Comparison of ENCODE assay signal across 1 cellular context in genomic region chr17:63842540-63843386, GRCh38.
TF ChIP-seq lines count a peak whose summit lies in the region.

Gene SMARCD2, minus strand, starts transcription at chr17:63842685. Its CDS starts 11 bp downstream, at chr17:63842674.

TF ChIP-seq in K562, 482 proteins besides CTCF, POLR2A, EP300 and RAD21 (continued from another document and continues in another):
- TF ChIP-seq, protein P1, sequence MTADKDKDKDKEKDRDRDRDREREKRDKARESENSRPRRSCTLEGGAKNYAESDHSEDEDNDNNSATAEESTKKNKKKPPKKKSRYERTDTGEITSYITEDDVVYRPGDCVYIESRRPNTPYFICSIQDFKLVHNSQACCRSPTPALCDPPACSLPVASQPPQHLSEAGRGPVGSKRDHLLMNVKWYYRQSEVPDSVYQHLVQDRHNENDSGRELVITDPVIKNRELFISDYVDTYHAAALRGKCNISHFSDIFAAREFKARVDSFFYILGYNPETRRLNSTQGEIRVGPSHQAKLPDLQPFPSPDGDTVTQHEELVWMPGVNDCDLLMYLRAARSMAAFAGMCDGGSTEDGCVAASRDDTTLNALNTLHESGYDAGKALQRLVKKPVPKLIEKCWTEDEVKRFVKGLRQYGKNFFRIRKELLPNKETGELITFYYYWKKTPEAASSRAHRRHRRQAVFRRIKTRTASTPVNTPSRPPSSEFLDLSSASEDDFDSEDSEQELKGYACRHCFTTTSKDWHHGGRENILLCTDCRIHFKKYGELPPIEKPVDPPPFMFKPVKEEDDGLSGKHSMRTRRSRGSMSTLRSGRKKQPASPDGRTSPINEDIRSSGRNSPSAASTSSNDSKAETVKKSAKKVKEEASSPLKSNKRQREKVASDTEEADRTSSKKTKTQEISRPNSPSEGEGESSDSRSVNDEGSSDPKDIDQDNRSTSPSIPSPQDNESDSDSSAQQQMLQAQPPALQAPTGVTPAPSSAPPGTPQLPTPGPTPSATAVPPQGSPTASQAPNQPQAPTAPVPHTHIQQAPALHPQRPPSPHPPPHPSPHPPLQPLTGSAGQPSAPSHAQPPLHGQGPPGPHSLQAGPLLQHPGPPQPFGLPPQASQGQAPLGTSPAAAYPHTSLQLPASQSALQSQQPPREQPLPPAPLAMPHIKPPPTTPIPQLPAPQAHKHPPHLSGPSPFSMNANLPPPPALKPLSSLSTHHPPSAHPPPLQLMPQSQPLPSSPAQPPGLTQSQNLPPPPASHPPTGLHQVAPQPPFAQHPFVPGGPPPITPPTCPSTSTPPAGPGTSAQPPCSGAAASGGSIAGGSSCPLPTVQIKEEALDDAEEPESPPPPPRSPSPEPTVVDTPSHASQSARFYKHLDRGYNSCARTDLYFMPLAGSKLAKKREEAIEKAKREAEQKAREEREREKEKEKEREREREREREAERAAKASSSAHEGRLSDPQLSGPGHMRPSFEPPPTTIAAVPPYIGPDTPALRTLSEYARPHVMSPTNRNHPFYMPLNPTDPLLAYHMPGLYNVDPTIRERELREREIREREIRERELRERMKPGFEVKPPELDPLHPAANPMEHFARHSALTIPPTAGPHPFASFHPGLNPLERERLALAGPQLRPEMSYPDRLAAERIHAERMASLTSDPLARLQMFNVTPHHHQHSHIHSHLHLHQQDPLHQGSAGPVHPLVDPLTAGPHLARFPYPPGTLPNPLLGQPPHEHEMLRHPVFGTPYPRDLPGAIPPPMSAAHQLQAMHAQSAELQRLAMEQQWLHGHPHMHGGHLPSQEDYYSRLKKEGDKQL (CRISPR knock-in tag; IDR thresholded peaks at IDR 0.05; ENCODE audit: borderline replicate concordance): 0 out of 2 replicates have a peak, but pooled peaks have one; percentile 71
- TF ChIP-seq DEAF1 (CRISPR knock-in tag; IDR thresholded peaks at IDR 0.05) (peak; percentile 93), EZH2 (IDR thresholded peaks at IDR 0.05; ENCODE audit: borderline replicate concordance, low read depth, low read length) (no peak), KLF16 (IDR thresholded peaks at IDR 0.05) (no peak), BCL6 (CRISPR knock-in tag; IDR thresholded peaks at IDR 0.05) (no peak), FOXA3 (CRISPR knock-in tag; conservative IDR thresholded peaks at IDR 0.05 in 1 of 2, IDR thresholded peaks at IDR 0.05 in 1 of 2) (peak in 1 of 2 experiments; percentile 31; a peak in 1 of 4 replicates), GMEB1 (CRISPR knock-in tag; IDR thresholded peaks at IDR 0.05) (peak; percentile 79), RBM22 (IDR thresholded peaks at IDR 0.05; ENCODE audit: low read depth, low read length, poor library complexity, severe bottlenecking) (no peak), ZNF778 (CRISPR knock-in tag; IDR thresholded peaks at IDR 0.05) (no peak), ZNF699 (CRISPR knock-in tag; IDR thresholded peaks at IDR 0.05; ENCODE audit: insufficient replicate concordance) (no peak), MCM5 (IDR thresholded peaks at IDR 0.05; ENCODE audit: low read depth) (no peak), ESRRB (CRISPR knock-in tag; IDR thresholded peaks at IDR 0.05; ENCODE audit: borderline replicate concordance) (no peak), ZFX (CRISPR knock-in tag; IDR thresholded peaks at IDR 0.05) (peak; percentile 94), TFAM (CRISPR knock-in tag; conservative IDR thresholded peaks at IDR 0.05) (no peak), XRCC3 (IDR thresholded peaks at IDR 0.05) (no peak), WHSC1 (IDR thresholded peaks at IDR 0.05; ENCODE audit: low read length) (no peak), TAF1 (IDR thresholded peaks at IDR 0.05; ENCODE audit: control insufficient read depth, extremely low read depth, insufficient read depth, low read length, severe bottlenecking) (peak; percentile 72), ESRRA (IDR thresholded peaks at IDR 0.05; ENCODE audit: borderline replicate concordance, low read depth) (peak; percentile 50; the same call in 1 of the 2 replicates), HCFC1 (IDR thresholded peaks at IDR 0.05; ENCODE audit: low read depth, low read length) (peak; percentile 74), MTA3 (IDR thresholded peaks at IDR 0.05; ENCODE audit: borderline replicate concordance) (peak; percentile 91), MYBL2 (IDR thresholded peaks at IDR 0.05; ENCODE audit: low read depth) (no peak), MYBL2 (CRISPR knock-in tag; IDR thresholded peaks at IDR 0.05; ENCODE audit: borderline replicate concordance) (no peak), ARID1B (IDR thresholded peaks at IDR 0.05) (peak; percentile 52; the same call in 1 of the 2 replicates), MXD1 (CRISPR knock-in tag; IDR thresholded peaks at IDR 0.05; ENCODE audit: borderline replicate concordance, poor library complexity, severe bottlenecking) (no peak), E2F3 (CRISPR knock-in tag; IDR thresholded peaks at IDR 0.05) (peak; percentile 92), ZNF717 (CRISPR knock-in tag; IDR thresholded peaks at IDR 0.05) (no peak), IRF1 (CRISPR knock-in tag; IDR thresholded peaks at IDR 0.05; ENCODE audit: borderline replicate concordance) (no peak), CHCHD3 (CRISPR knock-in tag; IDR thresholded peaks at IDR 0.05) (no peak), STAT5A (IDR thresholded peaks at IDR 0.05; ENCODE audit: borderline replicate concordance, low read length) (peak; percentile 72; the same call in 1 of the 2 replicates), ZBTB11 (CRISPR knock-in tag; IDR thresholded peaks at IDR 0.05) (peak; percentile 88 to 98 (median 95)), HOXB6 (CRISPR knock-in tag; IDR thresholded peaks at IDR 0.05; ENCODE audit: borderline replicate concordance) (no peak), MXI1 (IDR thresholded peaks at IDR 0.05; ENCODE audit: low read depth, low read length) (0 out of 2 replicates have a peak, but pooled peaks have one; percentile 59), GABPA (tag; conservative IDR thresholded peaks at IDR 0.05; ENCODE audit: low read depth) (peak; percentile 97), STAT6 (CRISPR knock-in tag; IDR thresholded peaks at IDR 0.05) (peak; percentile 73; the same call in 1 of the 2 replicates), ZNF24 (IDR thresholded peaks at IDR 0.05) (peak; percentile 75)
- TF ChIP-seq, protein P2, sequence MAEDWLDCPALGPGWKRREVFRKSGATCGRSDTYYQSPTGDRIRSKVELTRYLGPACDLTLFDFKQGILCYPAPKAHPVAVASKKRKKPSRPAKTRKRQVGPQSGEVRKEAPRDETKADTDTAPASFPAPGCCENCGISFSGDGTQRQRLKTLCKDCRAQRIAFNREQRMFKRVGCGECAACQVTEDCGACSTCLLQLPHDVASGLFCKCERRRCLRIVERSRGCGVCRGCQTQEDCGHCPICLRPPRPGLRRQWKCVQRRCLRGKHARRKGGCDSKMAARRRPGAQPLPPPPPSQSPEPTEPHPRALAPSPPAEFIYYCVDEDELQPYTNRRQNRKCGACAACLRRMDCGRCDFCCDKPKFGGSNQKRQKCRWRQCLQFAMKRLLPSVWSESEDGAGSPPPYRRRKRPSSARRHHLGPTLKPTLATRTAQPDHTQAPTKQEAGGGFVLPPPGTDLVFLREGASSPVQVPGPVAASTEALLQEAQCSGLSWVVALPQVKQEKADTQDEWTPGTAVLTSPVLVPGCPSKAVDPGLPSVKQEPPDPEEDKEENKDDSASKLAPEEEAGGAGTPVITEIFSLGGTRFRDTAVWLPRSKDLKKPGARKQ (CRISPR knock-in tag; IDR thresholded peaks at IDR 0.05): no peak
- TF ChIP-seq, protein P3, sequence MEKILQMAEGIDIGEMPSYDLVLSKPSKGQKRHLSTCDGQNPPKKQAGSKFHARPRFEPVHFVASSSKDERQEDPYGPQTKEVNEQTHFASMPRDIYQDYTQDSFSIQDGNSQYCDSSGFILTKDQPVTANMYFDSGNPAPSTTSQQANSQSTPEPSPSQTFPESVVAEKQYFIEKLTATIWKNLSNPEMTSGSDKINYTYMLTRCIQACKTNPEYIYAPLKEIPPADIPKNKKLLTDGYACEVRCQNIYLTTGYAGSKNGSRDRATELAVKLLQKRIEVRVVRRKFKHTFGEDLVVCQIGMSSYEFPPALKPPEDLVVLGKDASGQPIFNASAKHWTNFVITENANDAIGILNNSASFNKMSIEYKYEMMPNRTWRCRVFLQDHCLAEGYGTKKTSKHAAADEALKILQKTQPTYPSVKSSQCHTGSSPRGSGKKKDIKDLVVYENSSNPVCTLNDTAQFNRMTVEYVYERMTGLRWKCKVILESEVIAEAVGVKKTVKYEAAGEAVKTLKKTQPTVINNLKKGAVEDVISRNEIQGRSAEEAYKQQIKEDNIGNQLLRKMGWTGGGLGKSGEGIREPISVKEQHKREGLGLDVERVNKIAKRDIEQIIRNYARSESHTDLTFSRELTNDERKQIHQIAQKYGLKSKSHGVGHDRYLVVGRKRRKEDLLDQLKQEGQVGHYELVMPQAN (IDR thresholded peaks at IDR 0.05; ENCODE audit: borderline replicate concordance): no peak
- TF ChIP-seq, protein P4, sequence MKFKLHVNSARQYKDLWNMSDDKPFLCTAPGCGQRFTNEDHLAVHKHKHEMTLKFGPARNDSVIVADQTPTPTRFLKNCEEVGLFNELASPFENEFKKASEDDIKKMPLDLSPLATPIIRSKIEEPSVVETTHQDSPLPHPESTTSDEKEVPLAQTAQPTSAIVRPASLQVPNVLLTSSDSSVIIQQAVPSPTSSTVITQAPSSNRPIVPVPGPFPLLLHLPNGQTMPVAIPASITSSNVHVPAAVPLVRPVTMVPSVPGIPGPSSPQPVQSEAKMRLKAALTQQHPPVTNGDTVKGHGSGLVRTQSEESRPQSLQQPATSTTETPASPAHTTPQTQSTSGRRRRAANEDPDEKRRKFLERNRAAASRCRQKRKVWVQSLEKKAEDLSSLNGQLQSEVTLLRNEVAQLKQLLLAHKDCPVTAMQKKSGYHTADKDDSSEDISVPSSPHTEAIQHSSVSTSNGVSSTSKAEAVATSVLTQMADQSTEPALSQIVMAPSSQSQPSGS (CRISPR knock-in tag; IDR thresholded peaks at IDR 0.05): no peak
